11 cellular contexts compared by ENCODE assay signal in genomic region chr17:42071810-42072209, GRCh38. TPM values are rescaled to one million over a fixed set of nuclear protein-coding genes. Genes with fewer than 3 reads are reported as not detected.
A peak's percentile ranks its signal among the peaks of the same experiment; 100 is the strongest.
DNase-seq lines count a peak whose midpoint lies in the region; ATAC-seq lines count a peak whose summit lies in the region.
"Had no signal": no experiment of that assay in that cellular context is flagged by ENCODE, and none has a peak within 500 bp of the region (broad histone marks: within the 10 kb centered on the region; RNA-seq: fewer than 3 reads in every experiment).

No MANE protein-coding gene starts in this region.

- no peaks in the 10 kb centered on the region for H3K36me3 Mint-ChIP-seq in activated T-cell treated with anti-CD3 and anti-CD28 coated beads, Interleukin-2, amount 50 U/mL, for 72 hours (ENCODE audit: insufficient read depth in 2 of 2)
- H3K36me3 Mint-ChIP-seq in immature natural killer cell = no peaks in the 10 kb centered on the region

- H3K4me3 ChIP-seq in SJCRH30 = peak overlapping the region; percentile 38; the same call in 1 of the 2 replicates
- peak overlapping the region; percentile 43 for H3K4me3 ChIP-seq in iPS-11a (ENCODE audit: low read depth, low read length)

- no peak overlapping the region for H3K27ac ChIP-seq in SJCRH30

- DNase-seq in activated T-cell treated with anti-CD3 and anti-CD28 coated beads, Interleukin-2, amount 50 U/mL, for 72 hours = peak in 1 of 2 donors; percentile 38
- no peak for DNase-seq in activated T-cell treated with anti-CD3 and anti-CD28 coated beads, Interleukin-2, amount 50 U/mL, for 48 hours
- DNase-seq in SJCRH30 (no peak), NCI-H1105 (lab: John Stamatoyannopoulos, UW) (no peak), immature natural killer cell (no peak)
- DNase-seq in stimulated activated naive CD8-positive, alpha-beta T cell treated with anti-CD3 and anti-CD28 coated beads, Interleukin-15, Interleukin-2, amounts not matched to agents 100 U/mL and 50 U/mL, for 24 hours = peak; percentile 31

- H3K36me3 ChIP-seq in SJCRH30 = no peaks in the 10 kb centered on the region

- no peaks in the 10 kb centered on the region for H3K9me3 Mint-ChIP-seq in activated T-cell treated with anti-CD3 and anti-CD28 coated beads, Interleukin-2, amount 50 U/mL, for 72 hours
- no peaks in the 10 kb centered on the region for H3K9me3 Mint-ChIP-seq in immature natural killer cell

- peaks cover 25% of the 10 kb centered on the region for H3K4me1 Mint-ChIP-seq in activated T-cell treated with anti-CD3 and anti-CD28 coated beads, Interleukin-2, amount 50 U/mL, for 72 hours (ENCODE audit: low read depth)
- H3K4me1 Mint-ChIP-seq in immature natural killer cell = peaks cover 0 to 4% of the 10 kb centered on the region in 2 donors

- H3K9me3 ChIP-seq in SJCRH30 (replicated peaks) = no peaks in the 10 kb centered on the region

- peaks cover 9% of the 10 kb centered on the region for H3K27me3 Mint-ChIP-seq in activated T-cell treated with anti-CD3 and anti-CD28 coated beads, Interleukin-2, amount 50 U/mL, for 72 hours (ENCODE audit: low read depth)
- H3K27me3 Mint-ChIP-seq in immature natural killer cell (ENCODE audit: low read depth in 3 of 3) = peaks cover 4 to 7% (median 6%) of the 10 kb centered on the region in 3 donors

- H3K27ac Mint-ChIP-seq in activated T-cell treated with anti-CD3 and anti-CD28 coated beads, Interleukin-2, amount 50 U/mL, for 72 hours = no peak overlapping the region
- H3K27ac Mint-ChIP-seq in immature natural killer cell = no peak overlapping the region

- peak overlapping the region; percentile 72 to 76 for H3K4me3 Mint-ChIP-seq in activated T-cell treated with anti-CD3 and anti-CD28 coated beads, Interleukin-2, amount 50 U/mL, for 72 hours
- peak overlapping the region in 2 of 5 donors; percentile 6 to 38 for H3K4me3 Mint-ChIP-seq in immature natural killer cell

- ATAC-seq in activated T-cell treated with anti-CD3 and anti-CD28 coated beads, Interleukin-2, amount 50 U/mL, for 72 hours (replicated peaks in 1 of 2) = peak; percentile 59 to 62
- ATAC-seq in stimulated activated naive CD8-positive, alpha-beta T cell treated with anti-CD3 and anti-CD28 coated beads, Interleukin-15, Interleukin-2, amounts not matched to agents 100 U/mL and 50 U/mL, for 24 hours = no peak
- no peak for ATAC-seq in GM21576 (IDR thresholded peaks at IDR 0.05; ENCODE audit: unreplicated experiment)
- ATAC-seq: HCT116 had no signal

- peaks cover 17% of the 10 kb centered on the region for H3K4me1 ChIP-seq in SJCRH30

- H3K27me3 ChIP-seq in SJCRH30 = peaks cover 14% of the 10 kb centered on the region

RNA-seq across cellular contexts. Expression of gene C17orf113, which starts 21.4 kb away (rescaled TPM):
- 1 to 10 TPM in 1 of 2 donors, under 1 TPM in 1; 0.86 to 1.3 TPM for total RNA-seq in activated T-cell treated with anti-CD3 and anti-CD28 coated beads, Interleukin-2, amount 50 U/mL, for 72 hours
- total RNA-seq in SJCRH30 (2014; rRNA removed; shearing (Covaris generic)) = 0.18 and 0.49 TPM in 2 replicates
- polyA plus RNA-seq in immature natural killer cell = under 1 TPM in 2 of 3 donors, not detected in 1; 0.19 to 0.21 TPM

RNA-seq across cellular contexts. Expression of gene ZNF385C, which starts 26.5 kb away (rescaled TPM):
- 1 to 10 TPM; 1.1 to 1.6 TPM for total RNA-seq in activated T-cell treated with anti-CD3 and anti-CD28 coated beads, Interleukin-2, amount 50 U/mL, for 72 hours
- total RNA-seq in SJCRH30 (2014; rRNA removed; shearing (Covaris generic)) = 1.3 and 1.5 TPM in 2 replicates
- under 1 TPM in 1 of 3 donors, not detected in 2; 0.44 TPM for polyA plus RNA-seq in immature natural killer cell
- total RNA-seq: RPMI7951 had no signal

RNA-seq across cellular contexts. Expression of gene DHX58, which starts 40.7 kb away (rescaled TPM):
- 10 to 100 TPM; 33.2 to 62.0 TPM for total RNA-seq in activated T-cell treated with anti-CD3 and anti-CD28 coated beads, Interleukin-2, amount 50 U/mL, for 72 hours
- total RNA-seq in SJCRH30 (2014; rRNA removed; shearing (Covaris generic)) = 0.12 TPM in 1 of 2 replicates, not detected in the other
- polyA plus RNA-seq in immature natural killer cell = 10 to 100 TPM in 1 of 3 donors, 1 to 10 TPM in 2; 3.0 to 14.3 (median 9.8) TPM

RNA-seq across cellular contexts. Expression of gene KAT2A, which starts 49.4 kb away (rescaled TPM):
- 10 to 100 TPM; 33.3 to 41.4 TPM for total RNA-seq in activated T-cell treated with anti-CD3 and anti-CD28 coated beads, Interleukin-2, amount 50 U/mL, for 72 hours
- 23.5 and 27.2 TPM in 2 replicates for total RNA-seq in SJCRH30 (2014; rRNA removed; shearing (Covaris generic))
- polyA plus RNA-seq in immature natural killer cell = 1 to 10 TPM; 2.9 to 4.3 (median 3.5) TPM

RNA-seq across cellular contexts. Expression of gene HSPB9, which starts 50.8 kb away (rescaled TPM):
- total RNA-seq in activated T-cell treated with anti-CD3 and anti-CD28 coated beads, Interleukin-2, amount 50 U/mL, for 72 hours = under 1 TPM in 1 of 2 donors, not detected in 1; 0.28 TPM
- 0.28 and 0.32 TPM in 2 replicates for total RNA-seq in SJCRH30 (2014; rRNA removed; shearing (Covaris generic))
- polyA plus RNA-seq in immature natural killer cell = under 1 TPM in 1 of 3 donors, not detected in 2; 0.11 TPM
- total RNA-seq: myocyte, RPMI7951 had no signal

Comparison
In these comparisons a context has a peak if more than half of its experiments do, and no peak if none do; other contexts are left out.
1. ATAC-seq: peak in activated T-cell treated with anti-CD3 and anti-CD28 coated beads, Interleukin-2, amount 50 U/mL, for 72 hours (2 of 2); none in stimulated activated naive CD8-positive, alpha-beta T cell treated with anti-CD3 and anti-CD28 coated beads, Interleukin-15, Interleukin-2, amounts not matched to agents 100 U/mL and 50 U/mL, for 24 hours (single experiment) and GM21576 (single experiment).
2. RNA of gene DHX58, which starts 40.7 kb away (total RNA-seq): 33.2 to 62.0 TPM in activated T-cell treated with anti-CD3 and anti-CD28 coated beads, Interleukin-2, amount 50 U/mL, for 72 hours; 0.12 TPM in SJCRH30; every median in the first group is over 10 times any median in the second.